ENCODE assay signal across 8 cellular contexts in the genomic region with DNA sequence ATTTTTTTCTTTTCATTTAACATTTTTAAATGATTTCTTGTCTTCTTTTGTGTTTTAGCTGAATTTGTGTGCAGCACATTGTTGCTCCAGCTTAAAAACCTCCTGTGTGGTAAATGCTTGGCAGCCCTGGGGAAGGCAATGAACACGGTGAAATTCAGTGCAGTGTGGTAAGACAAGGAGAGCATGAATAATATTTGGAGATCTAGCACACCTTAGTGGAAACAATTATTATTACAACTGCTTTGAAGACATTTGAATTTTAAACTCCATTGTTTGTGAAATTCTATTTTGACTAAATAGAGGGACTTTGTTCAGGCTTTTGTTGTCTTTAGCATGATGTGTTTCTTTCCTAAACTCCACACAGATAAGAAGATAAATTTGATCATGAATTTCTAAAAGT.
DNase-seq lines count a peak whose midpoint lies in the region; ATAC-seq and TF ChIP-seq lines count a peak whose summit lies in the region.

No MANE protein-coding gene starts in this region.

- H2BK5ac ChIP-seq in trophoblast cell (ENCODE audit: low read depth, low read length, poor library complexity): no peak overlapping the region

- no peak overlapping the region for H4K12ac ChIP-seq in trophoblast cell (ENCODE audit: low read depth, low read length)

- H3K36me3 ChIP-seq in RWPE2 (ENCODE audit: low read depth) (no peaks in the 10 kb centered on the region), trophoblast cell (ENCODE audit: control insufficient read depth in 1 of 2, insufficient read depth in 2 of 2, low read length in 2 of 2) (no peaks in the 10 kb centered on the region)

- H3K23ac ChIP-seq in trophoblast cell (ENCODE audit: low read length): no peak overlapping the region

- H3K27ac ChIP-seq in RWPE2 (ENCODE audit: poor library complexity, severe bottlenecking) (no peak overlapping the region), trophoblast cell (ENCODE audit: low read depth, low read length) (no peak overlapping the region)

- no peak overlapping the region for H3K4ac ChIP-seq in trophoblast cell (ENCODE audit: low read depth, low read length)

- no peaks in the 10 kb centered on the region for H3K79me1 ChIP-seq in trophoblast cell (ENCODE audit: low read length)

- H3K9me3 ChIP-seq in RWPE2 (ENCODE audit: severe bottlenecking): no peaks in the 10 kb centered on the region
- peaks cover 2% of the 10 kb centered on the region for H3K9me3 ChIP-seq in trophoblast cell (ENCODE audit: insufficient read depth, low read depth, low read length)

- H3K18ac ChIP-seq in trophoblast cell (ENCODE audit: low read length): no peak overlapping the region

- no peak overlapping the region for H2AK5ac ChIP-seq in trophoblast cell (ENCODE audit: low read length)

- H3K79me2 ChIP-seq in trophoblast cell (ENCODE audit: control insufficient read depth, insufficient read depth, low read length, poor library complexity): no peaks in the 10 kb centered on the region

- H3K27me3 ChIP-seq in RWPE2 (ENCODE audit: insufficient read depth, poor library complexity, severe bottlenecking) (peaks cover 5% of the 10 kb centered on the region), trophoblast cell (ENCODE audit: insufficient read depth, low read length) (no peaks in the 10 kb centered on the region)

- no peak overlapping the region for H3K4me2 ChIP-seq in trophoblast cell (ENCODE audit: low read length)

- TF ChIP-seq CTCF in RWPE2 (IDR thresholded peaks at IDR 0.05; ENCODE audit: poor library complexity, severe bottlenecking): peak; percentile 55
- TF ChIP-seq CTCF in fibroblast of the aortic adventitia (IDR thresholded peaks at IDR 0.05; ENCODE audit: insufficient read depth, low read length): peak; percentile 41

- 0 out of 3 replicates have a peak, but pooled peaks have one; percentile 41 for ATAC-seq in RWPE2 (ENCODE audit: low read depth)
- ATAC-seq in HG02759 (IDR thresholded peaks at IDR 0.05; ENCODE audit: unreplicated experiment): no peak
- no peak for ATAC-seq in GM21576 (IDR thresholded peaks at IDR 0.05; ENCODE audit: unreplicated experiment)
- no peak for ATAC-seq in HG02981 (IDR thresholded peaks at IDR 0.05; ENCODE audit: unreplicated experiment)

- no peak overlapping the region for H3K14ac ChIP-seq in trophoblast cell (ENCODE audit: low read length)

- no peak overlapping the region for H2BK120ac ChIP-seq in trophoblast cell (ENCODE audit: insufficient read depth, low read length, poor library complexity)

- H3K4me3 ChIP-seq in RWPE2 (ENCODE audit: severe bottlenecking): no peak overlapping the region
- no peak overlapping the region for H3K4me3 ChIP-seq in fibroblast of the aortic adventitia (ENCODE audit: low read depth, low read length)
- no peak overlapping the region for H3K4me3 ChIP-seq in trophoblast cell (ENCODE audit: low read depth, low read length)

- DNase-seq in AML-193 (lab: John Stamatoyannopoulos, UW) (peak; percentile 7 to 14), Kasumi-1 (lab: John Stamatoyannopoulos, UW) (peak; percentile 57 to 79), RWPE2 (ENCODE audit: low spot score) (no peak), fibroblast of the aortic adventitia (ENCODE audit: low read depth) (peak; percentile 73), trophoblast cell (peak; percentile 1 to 48)

- H2BK12ac ChIP-seq in trophoblast cell (ENCODE audit: low read length): no peak overlapping the region

- H4K91ac ChIP-seq in trophoblast cell (ENCODE audit: low read depth, low read length): no peak overlapping the region

- no CpG with 5 or more reads among the region's 1 CpG for WGBS in trophoblast cell (ENCODE audit: extremely low coverage, insufficient coverage, insufficient read length)

- H2AFZ ChIP-seq in trophoblast cell (ENCODE audit: insufficient read depth, low read length, poor library complexity): no peak overlapping the region

- H3K4me1 ChIP-seq in RWPE2 (ENCODE audit: insufficient read depth, poor library complexity, severe bottlenecking) (no peaks in the 10 kb centered on the region), trophoblast cell (ENCODE audit: control insufficient read depth in 1 of 2, insufficient read depth in 2 of 2, low read length in 2 of 2) (no peaks in the 10 kb centered on the region)

- H3K9ac ChIP-seq in trophoblast cell (ENCODE audit: low read length): no peak overlapping the region

- no peak overlapping the region for H4K8ac ChIP-seq in trophoblast cell (ENCODE audit: low read depth, low read length)
